In the genomic region with DNA sequence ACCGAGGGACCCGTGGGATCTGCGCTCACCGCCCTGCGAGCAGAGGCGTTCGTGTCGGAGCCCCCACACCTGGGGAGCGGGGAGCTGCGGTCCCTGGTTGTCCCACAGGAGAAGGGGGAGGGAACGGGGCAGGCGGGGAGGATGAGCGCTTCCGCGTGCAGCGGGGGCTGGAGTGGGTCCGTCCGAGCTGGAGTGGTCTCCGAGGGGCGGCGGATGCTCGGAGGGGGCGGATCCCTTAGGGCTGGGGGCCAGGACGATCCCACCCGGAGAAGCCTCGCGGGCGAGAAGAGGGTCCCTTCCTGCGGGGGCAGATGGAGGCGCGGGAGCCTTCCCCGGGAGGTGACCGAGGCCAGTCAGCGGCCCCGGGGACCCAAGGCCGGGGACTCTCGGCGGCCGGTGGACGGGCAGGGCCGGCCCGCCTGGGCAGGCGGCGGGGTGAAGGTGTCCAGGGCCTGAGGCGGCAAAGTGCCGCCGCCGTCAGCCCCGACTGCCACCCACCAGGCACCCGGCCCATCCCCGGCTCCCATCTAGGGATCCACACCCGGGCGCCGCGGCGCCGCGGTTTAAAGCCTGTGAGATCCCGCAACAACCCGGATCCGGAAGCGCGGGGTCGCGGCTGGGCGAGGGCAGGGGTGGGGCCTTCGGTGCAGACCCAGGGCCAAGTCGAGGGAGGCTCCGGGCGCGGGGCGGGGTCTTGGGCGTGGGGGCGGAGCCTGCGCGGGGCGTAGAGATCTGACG, we compare ENCODE assay signal across 8 cellular contexts. TPM values are rescaled to one million over a fixed set of nuclear protein-coding genes. Genes with fewer than 3 reads are reported as not detected.
A peak's percentile ranks its signal among the peaks of the same experiment; 100 is the strongest.
DNase-seq lines count a peak whose midpoint lies in the region; ATAC-seq and TF ChIP-seq lines count a peak whose summit lies in the region.

No MANE protein-coding gene starts in this region.

- CTCF ChIA-PET in WTC11 (lab: Charles Lee) = interaction anchor here (2.3 to 4.8 kb wide), 2 partner anchors 20 to 23 kb away, joined by 6 to 22 read pairs; no protein-coding TSS in a partner anchor

- no peaks in the 10 kb centered on the region for H3K9me3 ChIP-seq in spleen

- peak; percentile 99 for ATAC-seq in WTC11

- peaks cover 0 to 55% (median 32%) of the 10 kb centered on the region in 6 donors for H3K4me1 ChIP-seq in spleen

- H3K36me3 Mint-ChIP-seq in WTC11 = peaks cover 18% of the 10 kb centered on the region

- peak overlapping the region; percentile 22 to 83 (median 76) for H3K27ac ChIP-seq in spleen

- peak overlapping the region; percentile 97 for H3K27ac Mint-ChIP-seq in WTC11

- intact Hi-C loops in spleen (cut with DNase I; ENCODE audit: low total_unique reads) = no loop called here

- no peaks in the 10 kb centered on the region for H3K9me3 Mint-ChIP-seq in WTC11

- TF ChIP-seq CTCF in WTC11 (IDR thresholded peaks at IDR 0.05) = no peak
- TF ChIP-seq CTCF in cardiac fibroblast (IDR thresholded peaks at IDR 0.05; ENCODE audit: low read depth, low read length) = no peak
- TF ChIP-seq CTCF in spleen (IDR thresholded peaks at IDR 0.05 in 8 of 11, conservative IDR thresholded peaks at IDR 0.05 in 3 of 11) = no peak

- POLR2A ChIA-PET in WTC11 (lab: Charles Lee) = interaction anchor here (0.7 to 0.9 kb wide), 2 partner anchors 25 to 92 kb away, joined by 3 read pairs; no protein-coding TSS in a partner anchor

- DNase-seq in DMS 273 (lab: John Stamatoyannopoulos, UW; ENCODE audit: unreplicated experiment) = peak; percentile 93
- DNase-seq in H7 = peak; percentile 100
- DNase-seq in NCI-H2081 treated with DMSO at 0.1 percent for 48 hours (lab: John Stamatoyannopoulos, UW) = peak; percentile 23
- peak; percentile 98 for DNase-seq in WTC11 (ENCODE audit: low spot score)
- DNase-seq in cardiac fibroblast (ENCODE audit: low read depth in 2 of 2) = peak; percentile 61 to 77
- DNase-seq in inferior parietal cortex (ENCODE audit: extremely low spot score) = peak; percentile 80
- DNase-seq in spleen = peak; percentile 97
- DNase-seq in AML-193 (lab: John Stamatoyannopoulos, UW) = no peak

- TF ChIP-seq POLR2A in spleen (IDR thresholded peaks at IDR 0.05) = no peak

- H3K27me3 Mint-ChIP-seq in WTC11 (ENCODE audit: low read depth) = peaks cover 12% of the 10 kb centered on the region

- peak overlapping the region; percentile 96 for H3K4me3 Mint-ChIP-seq in WTC11

- H3K36me3 ChIP-seq in H7 (replicated peaks; ENCODE audit: control insufficient read depth, insufficient read depth, low read length) (peaks cover 12% of the 10 kb centered on the region), spleen (peaks cover 0 to 29% (median 13%) of the 10 kb centered on the region in 6 donors)

- peaks cover 30% of the 10 kb centered on the region for H3K4me1 Mint-ChIP-seq in WTC11

- H3K27me3 ChIP-seq in H7 (ENCODE audit: control insufficient read depth, insufficient read depth, low read length) (peaks cover 2% of the 10 kb centered on the region; the same call in 1 of the 2 replicates), spleen (replicated peaks in 1 of 7) (peaks cover 0 to 4% (median 0%) of the 10 kb centered on the region in 7 donors)

- WGBS in spleen, 5 donors = 2 to 4% (median 3%) methylated on average over 40 to 78 of the region's 78 CpGs

- peak overlapping the region; percentile 91 for H3K4me3 ChIP-seq in H7 (ENCODE audit: insufficient read depth, low read depth, low read length)
- H3K4me3 ChIP-seq in cardiac fibroblast (replicated peaks in 1 of 2; ENCODE audit: low read depth in 2 of 2, low read length in 2 of 2) = peak overlapping the region; percentile 61 to 69
- H3K4me3 ChIP-seq in spleen = peak overlapping the region; percentile 68 to 83 (median 76)

TF ChIP-seq in WTC11, 78 proteins besides CTCF, POLR2A, EP300 and RAD21 (continues in another document):
- TF ChIP-seq, protein P1, sequence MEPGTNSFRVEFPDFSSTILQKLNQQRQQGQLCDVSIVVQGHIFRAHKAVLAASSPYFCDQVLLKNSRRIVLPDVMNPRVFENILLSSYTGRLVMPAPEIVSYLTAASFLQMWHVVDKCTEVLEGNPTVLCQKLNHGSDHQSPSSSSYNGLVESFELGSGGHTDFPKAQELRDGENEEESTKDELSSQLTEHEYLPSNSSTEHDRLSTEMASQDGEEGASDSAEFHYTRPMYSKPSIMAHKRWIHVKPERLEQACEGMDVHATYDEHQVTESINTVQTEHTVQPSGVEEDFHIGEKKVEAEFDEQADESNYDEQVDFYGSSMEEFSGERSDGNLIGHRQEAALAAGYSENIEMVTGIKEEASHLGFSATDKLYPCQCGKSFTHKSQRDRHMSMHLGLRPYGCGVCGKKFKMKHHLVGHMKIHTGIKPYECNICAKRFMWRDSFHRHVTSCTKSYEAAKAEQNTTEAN (CRISPR knock-in tag; IDR thresholded peaks at IDR 0.05) = 0 out of 2 replicates have a peak, but pooled peaks have one; percentile 7
- no peak for TF ChIP-seq ZNF671 (CRISPR knock-in tag; IDR thresholded peaks at IDR 0.05)
- peak; percentile 59 for TF ChIP-seq SP1 (CRISPR knock-in tag; conservative IDR thresholded peaks at IDR 0.05)
- TF ChIP-seq, protein P2, sequence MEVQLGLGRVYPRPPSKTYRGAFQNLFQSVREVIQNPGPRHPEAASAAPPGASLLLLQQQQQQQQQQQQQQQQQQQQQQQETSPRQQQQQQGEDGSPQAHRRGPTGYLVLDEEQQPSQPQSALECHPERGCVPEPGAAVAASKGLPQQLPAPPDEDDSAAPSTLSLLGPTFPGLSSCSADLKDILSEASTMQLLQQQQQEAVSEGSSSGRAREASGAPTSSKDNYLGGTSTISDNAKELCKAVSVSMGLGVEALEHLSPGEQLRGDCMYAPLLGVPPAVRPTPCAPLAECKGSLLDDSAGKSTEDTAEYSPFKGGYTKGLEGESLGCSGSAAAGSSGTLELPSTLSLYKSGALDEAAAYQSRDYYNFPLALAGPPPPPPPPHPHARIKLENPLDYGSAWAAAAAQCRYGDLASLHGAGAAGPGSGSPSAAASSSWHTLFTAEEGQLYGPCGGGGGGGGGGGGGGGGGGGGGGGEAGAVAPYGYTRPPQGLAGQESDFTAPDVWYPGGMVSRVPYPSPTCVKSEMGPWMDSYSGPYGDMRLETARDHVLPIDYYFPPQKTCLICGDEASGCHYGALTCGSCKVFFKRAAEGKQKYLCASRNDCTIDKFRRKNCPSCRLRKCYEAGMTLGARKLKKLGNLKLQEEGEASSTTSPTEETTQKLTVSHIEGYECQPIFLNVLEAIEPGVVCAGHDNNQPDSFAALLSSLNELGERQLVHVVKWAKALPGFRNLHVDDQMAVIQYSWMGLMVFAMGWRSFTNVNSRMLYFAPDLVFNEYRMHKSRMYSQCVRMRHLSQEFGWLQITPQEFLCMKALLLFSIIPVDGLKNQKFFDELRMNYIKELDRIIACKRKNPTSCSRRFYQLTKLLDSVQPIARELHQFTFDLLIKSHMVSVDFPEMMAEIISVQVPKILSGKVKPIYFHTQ (CRISPR knock-in tag; IDR thresholded peaks at IDR 0.05) = no peak
- TF ChIP-seq ETV6 (CRISPR knock-in tag; IDR thresholded peaks at IDR 0.05) = peak; percentile 58
- no peak; the same call in 1 of the 2 replicates for TF ChIP-seq ZNF317 (CRISPR knock-in tag; IDR thresholded peaks at IDR 0.05; ENCODE audit: borderline replicate concordance, low read depth)
- TF ChIP-seq ELF4 (CRISPR knock-in tag; IDR thresholded peaks at IDR 0.05; ENCODE audit: low read depth) = no peak
- TF ChIP-seq ZNF423 (CRISPR knock-in tag; IDR thresholded peaks at IDR 0.05) = no peak
- TF ChIP-seq, protein P3, sequence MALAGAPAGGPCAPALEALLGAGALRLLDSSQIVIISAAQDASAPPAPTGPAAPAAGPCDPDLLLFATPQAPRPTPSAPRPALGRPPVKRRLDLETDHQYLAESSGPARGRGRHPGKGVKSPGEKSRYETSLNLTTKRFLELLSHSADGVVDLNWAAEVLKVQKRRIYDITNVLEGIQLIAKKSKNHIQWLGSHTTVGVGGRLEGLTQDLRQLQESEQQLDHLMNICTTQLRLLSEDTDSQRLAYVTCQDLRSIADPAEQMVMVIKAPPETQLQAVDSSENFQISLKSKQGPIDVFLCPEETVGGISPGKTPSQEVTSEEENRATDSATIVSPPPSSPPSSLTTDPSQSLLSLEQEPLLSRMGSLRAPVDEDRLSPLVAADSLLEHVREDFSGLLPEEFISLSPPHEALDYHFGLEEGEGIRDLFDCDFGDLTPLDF (CRISPR knock-in tag; IDR thresholded peaks at IDR 0.05) = 0 out of 2 replicates have a peak, but pooled peaks have one; percentile 17
- no peak for TF ChIP-seq RELA (CRISPR knock-in tag; IDR thresholded peaks at IDR 0.05; ENCODE audit: borderline replicate concordance)
- no peak for TF ChIP-seq CREB1 (CRISPR knock-in tag; IDR thresholded peaks at IDR 0.05)
- TF ChIP-seq, protein P4, sequence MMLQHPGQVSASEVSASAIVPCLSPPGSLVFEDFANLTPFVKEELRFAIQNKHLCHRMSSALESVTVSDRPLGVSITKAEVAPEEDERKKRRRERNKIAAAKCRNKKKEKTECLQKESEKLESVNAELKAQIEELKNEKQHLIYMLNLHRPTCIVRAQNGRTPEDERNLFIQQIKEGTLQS (CRISPR knock-in tag; conservative IDR thresholded peaks at IDR 0.05) = no peak
- no peak for TF ChIP-seq GTF2I (CRISPR knock-in tag; conservative IDR thresholded peaks at IDR 0.05)
- TF ChIP-seq EMX1 (CRISPR knock-in tag; IDR thresholded peaks at IDR 0.05) = no peak

RNA-seq across cellular contexts. Expression of a gene that starts 5.3 kb away (rescaled TPM):
- 0.04 and 0.07 TPM in 2 replicates for total RNA-seq in H7 (2014; rRNA removed; shearing (Covaris generic))
- total RNA-seq in WTC11 (2021) (0.13 to 0.25 TPM (median 0.23 TPM) in 3 replicates), spleen (not detected)
- not detected for polyA plus RNA-seq in spleen

RNA-seq across cellular contexts. Expression of a gene that starts 25.6 kb away (rescaled TPM):
- total RNA-seq in H7 (2014; rRNA removed; shearing (Covaris generic)) = 5.0 and 6.5 TPM in 2 replicates
- total RNA-seq in WTC11 (2021) = 10.2 to 11.1 TPM (median 10.3 TPM) in 3 replicates
- 10 to 100 TPM in 2 of 7 donors, 1 to 10 TPM in 4, not detected in 1; 3.5 to 12.7 (median 5.1) TPM for total RNA-seq in spleen
- polyA plus RNA-seq in spleen = 1 to 10 TPM; 2.0 to 4.7 (median 4.0) TPM

RNA-seq across cellular contexts. Expression of a gene that starts 49.3 kb away (rescaled TPM):
- 113 and 130 TPM in 2 replicates for total RNA-seq in H7 (2014; rRNA removed; shearing (Covaris generic))
- 70.6 to 92.4 TPM (median 71.0 TPM) in 3 replicates for total RNA-seq in WTC11 (2021)
- 10 to 100 TPM; 24.1 to 39.0 (median 28.3) TPM for total RNA-seq in spleen
- 10 to 100 TPM; 12.5 to 21.4 (median 18.1) TPM for polyA plus RNA-seq in spleen

Comparison
In these comparisons a context has a peak if more than half of its experiments do, and no peak if none do; other contexts are left out.
1. DNase-seq: peak in DMS 273 (single experiment), H7 (single experiment), NCI-H2081 treated with DMSO at 0.1 percent for 48 hours (single experiment), WTC11 (single experiment), cardiac fibroblast (2 of 2), inferior parietal cortex (single experiment) and spleen (single experiment); none in AML-193 (0 of 2).
2. Peak in every context shown above with its lines, with median percentiles within 50 percentile points of each other: H3K4me3 ChIP-seq.